11 cellular contexts compared by ENCODE assay signal in the genomic region with DNA sequence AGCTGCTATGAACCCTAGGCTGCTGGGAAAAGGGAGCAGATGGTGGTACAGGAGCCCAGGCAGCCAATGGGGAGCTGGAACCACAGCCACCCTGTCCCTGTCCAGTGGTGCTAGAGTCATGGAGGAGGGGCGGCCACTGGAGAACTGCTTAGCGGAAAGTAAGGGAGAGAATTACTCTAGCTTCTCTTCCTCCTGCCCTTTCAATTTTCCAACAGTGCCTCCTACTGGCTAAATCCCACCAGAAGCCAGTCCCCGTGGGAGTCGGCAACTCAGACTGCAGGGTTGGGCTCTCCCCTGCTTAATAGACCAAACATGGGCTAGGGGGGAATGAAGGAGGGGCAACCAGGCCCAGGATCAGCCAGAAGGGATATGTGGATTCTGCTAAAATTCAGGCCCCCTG.
DNase-seq lines count a peak whose midpoint lies in the region; ATAC-seq and TF ChIP-seq lines count a peak whose summit lies in the region.
"Had no signal": no experiment of that assay in that cellular context is flagged by ENCODE, and none has a peak within 500 bp of the region (broad histone marks: within the 10 kb centered on the region; RNA-seq: fewer than 3 reads in every experiment).

No MANE protein-coding gene starts in this region.

- ATAC-seq in HG03159 (IDR thresholded peaks at IDR 0.05; ENCODE audit: unreplicated experiment) (no peak), HG02623 (IDR thresholded peaks at IDR 0.05; ENCODE audit: unreplicated experiment) (no peak), GM18498 (IDR thresholded peaks at IDR 0.05; ENCODE audit: unreplicated experiment) (no peak)
- ATAC-seq: stimulated activated effector memory CD8-positive, alpha-beta T cell treated with anti-CD3 and anti-CD28 coated beads, Interleukin-12 subunit alpha, Interleukin-12 subunit beta, amount 100 ng/mL, for 72 hours had no signal

- H3K9me2 ChIP-seq in GM23248 (ENCODE audit: insufficient read depth): no peaks in the 10 kb centered on the region

- H3K4me1 ChIP-seq in GM23248 (ENCODE audit: insufficient read depth) (no peaks in the 10 kb centered on the region), adipocyte (ENCODE audit: control insufficient read depth, insufficient read depth, low read length) (peaks cover 18% of the 10 kb centered on the region)
- H3K4me1 ChIP-seq: breast epithelium had no signal

- BruUV-seq in Calu3 (replicated peaks; lab: Mats Ljungman, UMichigan): no TSS peak

- H3K4me3 ChIP-seq in AG04450 (ENCODE audit: low read depth, low read length) (no peak overlapping the region), GM23248 (no peak overlapping the region), adipocyte (ENCODE audit: low read length) (no peak overlapping the region)
- H3K4me3 ChIP-seq: breast epithelium had no signal

- TF ChIP-seq CTCF in AG04450 (IDR thresholded peaks at IDR 0.05; ENCODE audit: low read depth, low read length) (peak; percentile 40), Calu3 (IDR thresholded peaks at IDR 0.05; ENCODE audit: unreplicated experiment) (no peak)

- H3K4me1 Mint-ChIP-seq in Calu3 (ENCODE audit: low read depth, unreplicated experiment): no peaks in the 10 kb centered on the region
- H3K4me1 Mint-ChIP-seq: stimulated activated effector memory CD8-positive, alpha-beta T cell treated with anti-CD3 and anti-CD28 coated beads, Interleukin-12 subunit alpha, Interleukin-12 subunit beta, amount 100 ng/mL, for 72 hours had no signal

- no peaks in the 10 kb centered on the region for H3K36me3 ChIP-seq in GM23248 (ENCODE audit: low read depth)
- no peaks in the 10 kb centered on the region for H3K36me3 ChIP-seq in adipocyte (ENCODE audit: control insufficient read depth, insufficient read depth, low read length, severe bottlenecking)
- H3K36me3 ChIP-seq: breast epithelium had no signal

- POLR2A ChIA-PET in AG04450 (lab: Yijun Ruan, JAX): no interaction called here

- H3K27ac Mint-ChIP-seq in Calu3 (ENCODE audit: unreplicated experiment): no peak overlapping the region
- H3K27ac Mint-ChIP-seq: stimulated activated effector memory CD8-positive, alpha-beta T cell treated with anti-CD3 and anti-CD28 coated beads, Interleukin-12 subunit alpha, Interleukin-12 subunit beta, amount 100 ng/mL, for 72 hours had no signal

- no peak overlapping the region for H2AFZ ChIP-seq in GM23248

- no peak for DNase-seq in AG04450 (ENCODE audit: low read depth, low spot score)
- DNase-seq in GM23248: peak; percentile 46
- peak; percentile 18 for DNase-seq in adipocyte (ENCODE audit: low read depth)
- DNase-seq in iPS-NIHi7 (ENCODE audit: extremely low spot score): peak; percentile 75
- DNase-seq in Calu3: no peak
- DNase-seq: NCI-H774 had no signal

- no peaks in the 10 kb centered on the region for H3K36me3 Mint-ChIP-seq in Calu3 (ENCODE audit: insufficient read depth, unreplicated experiment)
- H3K36me3 Mint-ChIP-seq: stimulated activated effector memory CD8-positive, alpha-beta T cell treated with anti-CD3 and anti-CD28 coated beads, Interleukin-12 subunit alpha, Interleukin-12 subunit beta, amount 100 ng/mL, for 72 hours had no signal

- no peak overlapping the region for H3K4me3 Mint-ChIP-seq in Calu3 (ENCODE audit: low read depth, unreplicated experiment)
- H3K4me3 Mint-ChIP-seq: stimulated activated effector memory CD8-positive, alpha-beta T cell treated with anti-CD3 and anti-CD28 coated beads, Interleukin-12 subunit alpha, Interleukin-12 subunit beta, amount 100 ng/mL, for 72 hours had no signal

- H3K27me3 Mint-ChIP-seq in Calu3 (ENCODE audit: unreplicated experiment): peaks cover 95% of the 10 kb centered on the region

- 13 to 30% methylated on average over 4 of the region's 4 CpGs for WGBS in GM23248 (ENCODE audit: low coverage in 1 of 2, low lambda C conversion rate in 2 of 2, missing lambda C conversion rate in 2 of 2), 2 experiments

- H3F3A ChIP-seq in GM23248 (ENCODE audit: insufficient read depth): no peaks in the 10 kb centered on the region

- H3K27me3 ChIP-seq in AG04450 (ENCODE audit: control insufficient read depth, insufficient read depth, low read length) (peaks cover 11% of the 10 kb centered on the region), GM23248 (replicated peaks; ENCODE audit: insufficient read depth) (peaks cover 23% of the 10 kb centered on the region), adipocyte (replicated peaks; ENCODE audit: control insufficient read depth, insufficient read depth, low read length) (peaks cover 30% of the 10 kb centered on the region)

- no peak overlapping the region for H3K9ac ChIP-seq in GM23248
- no peak overlapping the region for H3K9ac ChIP-seq in adipocyte (ENCODE audit: low read length)

- intact Hi-C loops in Calu3 (cut with micrococcal nuclease; ENCODE audit: unreplicated experiment): no loop called here

- H3K27ac ChIP-seq in AG04450 (ENCODE audit: low read depth, low read length) (no peak overlapping the region), GM23248 (no peak overlapping the region)
- H3K27ac ChIP-seq: breast epithelium had no signal

- H3K4me2 ChIP-seq in GM23248 (ENCODE audit: unreplicated experiment): no peak overlapping the region

- no peaks in the 10 kb centered on the region for H3K9me3 Mint-ChIP-seq in Calu3 (ENCODE audit: low read depth, unreplicated experiment)
- H3K9me3 Mint-ChIP-seq: stimulated activated effector memory CD8-positive, alpha-beta T cell treated with anti-CD3 and anti-CD28 coated beads, Interleukin-12 subunit alpha, Interleukin-12 subunit beta, amount 100 ng/mL, for 72 hours had no signal

- H3K9me3 ChIP-seq in AG04450 (ENCODE audit: control insufficient read depth, insufficient read depth, low read length) (no peaks in the 10 kb centered on the region; the same call in 1 of the 2 replicates), GM23248 (ENCODE audit: low read depth) (no peaks in the 10 kb centered on the region), adipocyte (ENCODE audit: control insufficient read depth, low read length) (peaks cover 4% of the 10 kb centered on the region)
- H3K9me3 ChIP-seq: breast epithelium had no signal

- H3K79me2 ChIP-seq in GM23248 (ENCODE audit: insufficient read depth): no peaks in the 10 kb centered on the region

- CTCF ChIA-PET in AG04450 (lab: Charles Lee): interaction anchor here (0.9 to 1.9 kb wide), 2 partner anchors 8 to 248 kb away, joined by 3 to 10 read pairs; no protein-coding TSS in a partner anchor
- CTCF ChIA-PET in Calu3 (lab: Charles Lee): interaction anchor here (0.6 kb wide), 1 partner anchor 185 kb away, joined by 4 read pairs; no protein-coding TSS in a partner anchor

- in situ Hi-C loops in GM23248 (cut with MboI): loop anchor here (10.0 to 25.0 kb wide), 2 partner anchors 245 to 422 kb away; no protein-coding TSS in a partner anchor

- H4K20me1 ChIP-seq in GM23248 (ENCODE audit: insufficient read depth): no peaks in the 10 kb centered on the region

Comparison
In these comparisons a context has a peak if more than half of its experiments do, and no peak if none do; other contexts are left out.
1. DNase-seq: peak in GM23248 (single experiment), adipocyte (single experiment) and iPS-NIHi7 (single experiment); none in AG04450 (single experiment) and Calu3 (single experiment).